In genomic region chr6:18155273-18155863, GRCh38 we compare ENCODE assay signal across 1 cellular context.
A peak's percentile ranks its signal among the peaks of the same experiment; 100 is the strongest.
TF ChIP-seq lines count a peak whose summit lies in the region.

A gene with protein sequence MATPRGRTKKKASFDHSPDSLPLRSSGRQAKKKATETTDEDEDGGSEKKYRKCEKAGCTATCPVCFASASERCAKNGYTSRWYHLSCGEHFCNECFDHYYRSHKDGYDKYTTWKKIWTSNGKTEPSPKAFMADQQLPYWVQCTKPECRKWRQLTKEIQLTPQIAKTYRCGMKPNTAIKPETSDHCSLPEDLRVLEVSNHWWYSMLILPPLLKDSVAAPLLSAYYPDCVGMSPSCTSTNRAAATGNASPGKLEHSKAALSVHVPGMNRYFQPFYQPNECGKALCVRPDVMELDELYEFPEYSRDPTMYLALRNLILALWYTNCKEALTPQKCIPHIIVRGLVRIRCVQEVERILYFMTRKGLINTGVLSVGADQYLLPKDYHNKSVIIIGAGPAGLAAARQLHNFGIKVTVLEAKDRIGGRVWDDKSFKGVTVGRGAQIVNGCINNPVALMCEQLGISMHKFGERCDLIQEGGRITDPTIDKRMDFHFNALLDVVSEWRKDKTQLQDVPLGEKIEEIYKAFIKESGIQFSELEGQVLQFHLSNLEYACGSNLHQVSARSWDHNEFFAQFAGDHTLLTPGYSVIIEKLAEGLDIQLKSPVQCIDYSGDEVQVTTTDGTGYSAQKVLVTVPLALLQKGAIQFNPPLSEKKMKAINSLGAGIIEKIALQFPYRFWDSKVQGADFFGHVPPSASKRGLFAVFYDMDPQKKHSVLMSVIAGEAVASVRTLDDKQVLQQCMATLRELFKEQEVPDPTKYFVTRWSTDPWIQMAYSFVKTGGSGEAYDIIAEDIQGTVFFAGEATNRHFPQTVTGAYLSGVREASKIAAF (plus strand): TSS chr6:18155422. CDS start chr6:18159896, 4,474 bp downstream.

TF ChIP-seq in HepG2, 621 proteins besides CTCF, POLR2A, EP300 and RAD21 (continued from another document):
- no peak for TF ChIP-seq PAXIP1 (CRISPR knock-in tag; conservative IDR thresholded peaks at IDR 0.05)
- no peak for TF ChIP-seq SCMH1 (CRISPR knock-in tag; IDR thresholded peaks at IDR 0.05; ENCODE audit: borderline replicate concordance)
- TF ChIP-seq TBL1XR1 (IDR thresholded peaks at IDR 0.05; ENCODE audit: borderline replicate concordance, low read length, partially characterized antibody) = no peak
- TF ChIP-seq ZBTB40 (IDR thresholded peaks at IDR 0.05) = no peak
- peak; percentile 38; the same call in 1 of the 2 replicates for TF ChIP-seq ZBTB40 (CRISPR knock-in tag; IDR thresholded peaks at IDR 0.05)
- TF ChIP-seq, protein P1, sequence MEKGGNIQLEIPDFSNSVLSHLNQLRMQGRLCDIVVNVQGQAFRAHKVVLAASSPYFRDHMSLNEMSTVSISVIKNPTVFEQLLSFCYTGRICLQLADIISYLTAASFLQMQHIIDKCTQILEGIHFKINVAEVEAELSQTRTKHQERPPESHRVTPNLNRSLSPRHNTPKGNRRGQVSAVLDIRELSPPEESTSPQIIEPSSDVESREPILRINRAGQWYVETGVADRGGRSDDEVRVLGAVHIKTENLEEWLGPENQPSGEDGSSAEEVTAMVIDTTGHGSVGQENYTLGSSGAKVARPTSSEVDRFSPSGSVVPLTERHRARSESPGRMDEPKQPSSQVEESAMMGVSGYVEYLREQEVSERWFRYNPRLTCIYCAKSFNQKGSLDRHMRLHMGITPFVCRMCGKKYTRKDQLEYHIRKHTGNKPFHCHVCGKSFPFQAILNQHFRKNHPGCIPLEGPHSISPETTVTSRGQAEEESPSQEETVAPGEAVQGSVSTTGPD (CRISPR knock-in tag; IDR thresholded peaks at IDR 0.05) = no peak
- no peak for TF ChIP-seq ZSCAN29 (CRISPR knock-in tag; conservative IDR thresholded peaks at IDR 0.05)
